ENCODE assay signal across 8 cellular contexts in genomic region chr15:51162865-51163762, GRCh38.
A peak's percentile ranks its signal among the peaks of the same experiment; 100 is the strongest.
DNase-seq lines count a peak whose midpoint lies in the region; FAIRE-seq and TF ChIP-seq lines count a peak whose summit lies in the region.

No MANE protein-coding gene starts in this region.

- DNase-seq in AML-193 (lab: John Stamatoyannopoulos, UW) (peak; percentile 26 to 52), GM19238 (ENCODE audit: insufficient read length, low spot score) (peak; percentile 70), HuH-7.5 (ENCODE audit: low spot score) (peak; percentile 83), RCC 7860 (ENCODE audit: low spot score) (peak; percentile 57), frontal cortex (ENCODE audit: low spot score in 2 of 2) (peak; percentile 51 to 77), occipital lobe (lab: John Stamatoyannopoulos, UW) (peak; percentile 67), suprapubic skin (ENCODE audit: low spot score in 2 of 2) (peak in 1 of 2 donors; percentile 80)
- peak; percentile 2 to 20 (median 8) for DNase-seq in activated naive CD4-positive, alpha-beta T cell (lab: John Stamatoyannopoulos, UW)

- no peaks in the 10 kb centered on the region for H3K27me3 ChIP-seq in suprapubic skin

- TF ChIP-seq EP300 in suprapubic skin (IDR thresholded peaks at IDR 0.05): no peak

- H3K9me3 ChIP-seq in suprapubic skin: no peaks in the 10 kb centered on the region

- peaks cover 10% of the 10 kb centered on the region for H3K4me1 ChIP-seq in suprapubic skin

- 5% methylated on average over 8 of the region's 8 CpGs for WGBS in suprapubic skin

- peak overlapping the region; percentile 25 for H3K4me3 ChIP-seq in suprapubic skin

- H3K27ac ChIP-seq in suprapubic skin: no peak overlapping the region

- peak; percentile 86 to 90 for TF ChIP-seq CTCF in suprapubic skin (IDR thresholded peaks at IDR 0.05)

- FAIRE-seq in RCC 7860 (lab: Jason Lieb, UNC) (no peak), frontal cortex (lab: Jason Lieb, UNC) (peak; percentile 84)

- TF ChIP-seq POLR2A in suprapubic skin (IDR thresholded peaks at IDR 0.05): no peak

- H3K36me3 ChIP-seq in suprapubic skin: no peaks in the 10 kb centered on the region
